In the genomic region with DNA sequence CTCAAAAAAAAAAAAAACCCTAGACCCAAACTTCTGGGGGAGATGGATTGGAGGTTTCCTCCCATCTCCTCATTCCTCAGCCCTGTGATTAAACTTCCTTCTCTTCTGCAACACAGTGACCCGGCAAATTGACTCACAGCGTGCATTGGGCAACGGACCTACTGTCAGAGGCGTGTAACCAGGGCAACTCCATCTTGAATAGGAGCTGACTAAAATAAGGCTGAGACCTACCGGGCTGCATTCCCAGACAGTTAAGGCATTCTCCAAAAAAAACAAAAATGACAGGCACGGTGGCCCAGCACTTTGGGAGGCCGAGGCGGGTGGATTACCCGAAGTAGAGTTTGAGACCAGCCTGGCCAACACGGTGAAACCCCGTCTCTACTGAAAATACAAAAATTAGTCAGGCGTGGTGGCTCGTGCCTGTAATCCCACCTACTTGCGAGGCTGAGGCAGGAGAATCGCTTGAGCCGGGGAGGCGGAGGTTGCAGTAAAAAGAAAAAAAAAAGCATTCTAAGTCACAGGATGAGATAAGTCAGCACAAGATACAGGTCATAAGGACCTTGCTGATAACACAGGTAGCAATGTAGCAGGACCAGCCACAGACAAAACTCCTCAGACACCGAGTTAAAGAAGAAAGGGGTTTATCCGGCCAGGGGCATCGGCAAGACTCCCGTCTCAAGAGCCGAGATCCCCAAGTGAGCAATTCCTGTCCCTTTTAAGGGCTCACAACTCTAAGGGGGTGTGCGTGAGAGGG, we compare ENCODE assay signal across 15 cellular contexts. TPM values are rescaled to one million over a fixed set of nuclear protein-coding genes. Genes with fewer than 3 reads are reported as not detected.
DNase-seq lines count a peak whose midpoint lies in the region; ATAC-seq and TF ChIP-seq lines count a peak whose summit lies in the region.
"Had no signal": no experiment of that assay in that cellular context is flagged by ENCODE, and none has a peak within 500 bp of the region (broad histone marks: within the 10 kb centered on the region; RNA-seq: fewer than 3 reads in every experiment).

No MANE protein-coding gene starts in this region.

- no peaks in the 10 kb centered on the region for H3K9me3 ChIP-seq in stomach
- H3K9me3 ChIP-seq: pancreas had no signal

- no peak for TF ChIP-seq CTCF in chondrocyte (IDR thresholded peaks at IDR 0.05)
- TF ChIP-seq CTCF in stomach (IDR thresholded peaks at IDR 0.05) = no peak

- H3K27ac ChIP-seq in stomach = no peak overlapping the region
- H3K27ac ChIP-seq: pancreas had no signal

- H3K4me1 ChIP-seq in stomach = no peaks in the 10 kb centered on the region
- H3K4me1 ChIP-seq: pancreas had no signal

- no peaks in the 10 kb centered on the region for H3K36me3 ChIP-seq in stomach
- H3K36me3 ChIP-seq: pancreas had no signal

- H3K27me3 Mint-ChIP-seq in chondrocyte (ENCODE audit: low read depth) = no peaks in the 10 kb centered on the region

- ATAC-seq in stimulated activated effector memory CD8-positive, alpha-beta T cell treated with anti-CD3 and anti-CD28 coated beads, Interleukin-12 subunit alpha, Interleukin-12 subunit beta, amount 100 ng/mL, for 72 hours = no peak
- ATAC-seq: pancreas had no signal

- no peaks in the 10 kb centered on the region for H3K27me3 ChIP-seq in stomach
- H3K27me3 ChIP-seq: pancreas had no signal

- no peak for TF ChIP-seq POLR2A in stomach (IDR thresholded peaks at IDR 0.05)

- 73 to 86% (median 82%) methylated on average over 23 of the region's 23 CpGs for WGBS in stomach, 5 donors

- intact Hi-C loops in stomach (cut with DNase I; ENCODE audit: low total_unique reads) = no loop called here

- no peaks in the 10 kb centered on the region for H3K9me3 Mint-ChIP-seq in chondrocyte (ENCODE audit: low read depth)
- no peaks in the 10 kb centered on the region for H3K9me3 Mint-ChIP-seq in stimulated activated effector memory CD8-positive, alpha-beta T cell treated with anti-CD3 and anti-CD28 coated beads, Interleukin-12 subunit alpha, Interleukin-12 subunit beta, amount 100 ng/mL, for 72 hours

- DNase-seq in GOT3 (lab: John Stamatoyannopoulos, UW) (peak; percentile 39), OCI-M2 (lab: John Stamatoyannopoulos, UW; ENCODE audit: unreplicated experiment) (peak; percentile 60), chondrocyte (ENCODE audit: low spot score) (no peak), occipital lobe (lab: John Stamatoyannopoulos, UW) (peak; percentile 4), stomach (no peak), iPS-NIHi7 (ENCODE audit: extremely low spot score) (no peak), NCI-H2171 (lab: John Stamatoyannopoulos, UW) (no peak)
- no peak for DNase-seq in stimulated activated effector memory CD8-positive, alpha-beta T cell treated with anti-CD3 and anti-CD28 coated beads, Interleukin-12 subunit alpha, Interleukin-12 subunit beta, amount 100 ng/mL, for 72 hours (ENCODE audit: low spot score in 2 of 2)
- DNase-seq: aorta; NCI-H510A; pancreas; stimulated activated CD4-positive, alpha-beta T cell treated with anti-CD3 and anti-CD28 coated beads, Interleukin-4, amount 100 ng/mL, for 1 hour; T-helper 2 cell had no signal

- H3K4me3 ChIP-seq in stomach = no peak overlapping the region
- H3K4me3 ChIP-seq: pancreas had no signal

- H3K36me3 Mint-ChIP-seq in chondrocyte (ENCODE audit: low read depth) = no peaks in the 10 kb centered on the region
- no peaks in the 10 kb centered on the region for H3K36me3 Mint-ChIP-seq in stimulated activated effector memory CD8-positive, alpha-beta T cell treated with anti-CD3 and anti-CD28 coated beads, Interleukin-12 subunit alpha, Interleukin-12 subunit beta, amount 100 ng/mL, for 72 hours

- peaks cover 5% of the 10 kb centered on the region for H3K4me1 Mint-ChIP-seq in chondrocyte (ENCODE audit: low read depth)
- H3K4me1 Mint-ChIP-seq in stimulated activated effector memory CD8-positive, alpha-beta T cell treated with anti-CD3 and anti-CD28 coated beads, Interleukin-12 subunit alpha, Interleukin-12 subunit beta, amount 100 ng/mL, for 72 hours = no peaks in the 10 kb centered on the region

- no peak overlapping the region for H3K4me3 Mint-ChIP-seq in chondrocyte (ENCODE audit: unreplicated experiment)
- no peak overlapping the region for H3K4me3 Mint-ChIP-seq in stimulated activated effector memory CD8-positive, alpha-beta T cell treated with anti-CD3 and anti-CD28 coated beads, Interleukin-12 subunit alpha, Interleukin-12 subunit beta, amount 100 ng/mL, for 72 hours

- H3K27ac Mint-ChIP-seq in chondrocyte (ENCODE audit: unreplicated experiment) = peak overlapping the region; percentile 75
- H3K27ac Mint-ChIP-seq in stimulated activated effector memory CD8-positive, alpha-beta T cell treated with anti-CD3 and anti-CD28 coated beads, Interleukin-12 subunit alpha, Interleukin-12 subunit beta, amount 100 ng/mL, for 72 hours = no peak overlapping the region

- TF ChIP-seq EP300 in stomach (IDR thresholded peaks at IDR 0.05) = no peak

RNA-seq across cellular contexts. Expression of gene NLRP7, which starts 5.4 kb away (rescaled TPM):
- total RNA-seq in chondrocyte (not detected in 3 replicates), occipital lobe (not detected), stomach (not detected)
- not detected for polyA plus RNA-seq in stomach
- total RNA-seq: aorta, fibroblast of lung, kidney epithelial cell had no signal
- polyA plus RNA-seq: aorta, fibroblast of lung, pancreas had no signal

RNA-seq across cellular contexts. Expression of gene NLRP2, which starts 13.4 kb away (rescaled TPM):
- 19.1 to 21.7 TPM (median 21.1 TPM) in 3 replicates for total RNA-seq in chondrocyte
- 2.0 TPM for total RNA-seq in occipital lobe
- total RNA-seq in stomach = 10 to 100 TPM in 4 of 5 donors, 1 to 10 TPM in 1; 9.4 to 23.5 (median 15.6) TPM
- polyA plus RNA-seq in stomach = 10 to 100 TPM in 1 of 3 donors, 1 to 10 TPM in 2; 2.1 to 11.8 (median 4.8) TPM

RNA-seq across cellular contexts. Expression of gene NCR1, which starts 46.8 kb away (rescaled TPM):
- not detected in 3 replicates for total RNA-seq in chondrocyte
- total RNA-seq in occipital lobe = not detected
- 1 to 10 TPM in 1 of 5 donors, not detected in 4; 1.1 TPM for total RNA-seq in stomach
- under 1 TPM in 1 of 3 donors, not detected in 2; 0.92 TPM for polyA plus RNA-seq in stomach
- total RNA-seq: fibroblast of lung, kidney epithelial cell had no signal
- polyA plus RNA-seq: aorta, fibroblast of lung, pancreas had no signal

Comparison
In these comparisons a context has a peak if more than half of its experiments do, and no peak if none do; other contexts are left out.
1. DNase-seq: peak in GOT3 (single experiment), OCI-M2 (single experiment) and occipital lobe (single experiment); none in chondrocyte (single experiment), stimulated activated effector memory CD8-positive, alpha-beta T cell treated with anti-CD3 and anti-CD28 coated beads, Interleukin-12 subunit alpha, Interleukin-12 subunit beta, amount 100 ng/mL, for 72 hours (0 of 2), stomach (single experiment), iPS-NIHi7 (single experiment) and NCI-H2171 (single experiment).